In the genomic region with DNA sequence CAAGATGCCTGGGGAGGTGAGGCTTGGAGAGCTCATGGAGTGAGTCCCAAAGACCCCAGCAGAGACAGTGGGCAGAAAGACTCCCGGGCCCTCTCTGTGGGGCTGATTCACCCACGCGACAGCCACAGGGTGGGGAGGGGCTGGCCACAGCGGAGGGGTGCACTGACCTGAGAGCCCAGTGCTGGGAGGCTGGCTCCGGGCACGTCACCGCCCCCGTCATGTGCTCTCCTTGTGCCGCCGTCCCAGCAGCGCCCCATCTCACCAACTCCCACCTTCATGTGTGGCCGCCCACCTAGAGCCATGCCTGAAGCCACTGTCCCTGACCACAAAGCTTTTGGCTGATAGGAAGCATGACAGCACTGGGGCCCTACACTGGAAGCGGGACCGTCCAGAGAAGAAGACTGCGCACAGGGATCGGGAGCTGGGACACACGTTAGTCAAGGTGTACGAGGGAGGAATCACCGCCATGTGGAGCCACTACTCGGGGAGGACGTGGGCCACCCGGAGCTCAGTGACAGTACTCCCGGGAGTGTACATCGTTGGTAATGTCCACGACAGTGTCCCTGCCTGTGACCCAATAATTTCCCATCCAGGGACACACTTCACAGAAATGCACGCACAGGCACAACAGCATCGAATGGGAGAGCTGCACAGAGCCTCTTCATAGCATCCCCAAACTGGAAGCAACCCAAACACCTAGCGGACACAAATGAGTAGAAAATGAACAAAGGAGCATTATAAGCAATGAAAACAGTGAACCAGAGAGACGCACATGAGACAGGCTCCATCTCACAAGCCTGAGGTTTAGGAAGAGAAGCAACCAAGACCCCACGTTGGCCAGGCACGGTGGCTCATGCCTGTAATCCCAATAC, we compare ENCODE assay signal across 22 cellular contexts. TPM values are rescaled to one million over a fixed set of nuclear protein-coding genes. Genes with fewer than 3 reads are reported as not detected.
DNase-seq lines count a peak whose midpoint lies in the region; FAIRE-seq and TF ChIP-seq lines count a peak whose summit lies in the region.
"Had no signal": no experiment of that assay in that cellular context is flagged by ENCODE, and none has a peak within 500 bp of the region (broad histone marks: within the 10 kb centered on the region; RNA-seq: fewer than 3 reads in every experiment).

No MANE protein-coding gene starts in this region.

- FAIRE-seq in GM19239 (lab: Jason Lieb, UNC) = no peak
- FAIRE-seq: GM12878, H54 had no signal

- peaks cover 1% of the 10 kb centered on the region for H3K4me1 Mint-ChIP-seq in type B pancreatic cell (ENCODE audit: unreplicated experiment)

- H3K4me3 Mint-ChIP-seq in type B pancreatic cell = no peak overlapping the region
- H3K4me3 Mint-ChIP-seq: CD8-positive, alpha-beta T cell; HFFc6 had no signal

- no peak overlapping the region for H3K27ac Mint-ChIP-seq in type B pancreatic cell
- H3K27ac Mint-ChIP-seq: CD8-positive, alpha-beta T cell; HFFc6 had no signal

- no peak for TF ChIP-seq CTCF in type B pancreatic cell (conservative IDR thresholded peaks at IDR 0.05)

- no peaks in the 10 kb centered on the region for H3K36me3 Mint-ChIP-seq in type B pancreatic cell
- H3K36me3 Mint-ChIP-seq: CD8-positive, alpha-beta T cell had no signal

- peaks cover 7% of the 10 kb centered on the region for H3K27me3 Mint-ChIP-seq in type B pancreatic cell

- DNase-seq in globus pallidus (ENCODE audit: low spot score) (peak; percentile 76), pons (ENCODE audit: low spot score) (peak; percentile 83), type B pancreatic cell (ENCODE audit: extremely low spot score, unreplicated experiment) (peak; percentile 51), GM19239 (ENCODE audit: insufficient read length, low spot score) (no peak), NK-92 (lab: John Stamatoyannopoulos, UW; ENCODE audit: unreplicated experiment) (no peak), NCI-H1694 treated with DMSO at 0.1 percent for 48 hours (lab: John Stamatoyannopoulos, UW) (no peak)
- DNase-seq: CD8-positive, alpha-beta T cell; DMS53; EL; HFFc6; NCI-H1417; NCI-H187 treated with DMSO at 0.1 percent for 48 hours; NCI-H226; NCI-H524 treated with DMSO at 0.1 percent for 48 hours; PC-3; RPMI8226 had no signal

- no peaks in the 10 kb centered on the region for H3K9me3 Mint-ChIP-seq in type B pancreatic cell
- H3K9me3 Mint-ChIP-seq: CD8-positive, alpha-beta T cell; HFFc6 had no signal

- peak overlapping the region; percentile 49 for H3K27ac ChIP-seq in angular gyrus (ENCODE audit: low read depth, low read length)
- H3K27ac ChIP-seq: BLaER1 treated with 17β-estradiol and CSF1 and Interleukin-3, amounts not matched to agents 10 nM and 100 nM; HL-60; KMS-11 had no signal

RNA-seq across cellular contexts. Expression of gene FOXC1, which starts 28.4 kb away (rescaled TPM):
- 20.8 and 53.5 TPM in 2 replicates for total RNA-seq in type B pancreatic cell (ENCODE audit: low replicate concordance)
- total RNA-seq: CD8-positive, alpha-beta T cell had no signal

Comparison
In these comparisons a context has a peak if more than half of its experiments do, and no peak if none do; other contexts are left out.
1. DNase-seq: peak in globus pallidus (single experiment), pons (single experiment) and type B pancreatic cell (single experiment); none in GM19239 (single experiment), NK-92 (single experiment) and NCI-H1694 treated with DMSO at 0.1 percent for 48 hours (single experiment).